In genomic region chr1:54728027-54728426, GRCh38 we compare ENCODE assay signal across 20 cellular contexts.
"Had no signal": no experiment of that assay in that cellular context is flagged by ENCODE, and none has a peak within 500 bp of the region (broad histone marks: within the 10 kb centered on the region; RNA-seq: fewer than 3 reads in every experiment).

No MANE protein-coding gene starts in this region.

- DNase-seq: activated CD4-positive, alpha-beta T cell treated with anti-CD3 and anti-CD28 coated beads, Interleukin-2, amount 50 U/mL, for 1 hour; activated CD8-positive, alpha-beta memory T cell treated with anti-CD3 and anti-CD28 coated beads, Interleukin-2, amount 50 U/mL, for 48 hours; activated gamma-delta T cell; aorta; brain microvascular endothelial cell; caudate nucleus; effector memory CD4-positive, alpha-beta T cell; hippocampal formation; left ventricle myocardium superior; mammary epithelial cell; midbrain; natural killer cell; stimulated activated CD4-positive, alpha-beta T cell treated with anti-CD3 and anti-CD28 coated beads, Interleukin-4, amount 100 ng/mL, for 24 hours; stimulated activated naive CD8-positive, alpha-beta T cell treated with anti-CD3 and anti-CD28 coated beads, Interleukin-15, Interleukin-2, amounts not matched to agents 100 U/mL and 50 U/mL, for 24 hours; upper lobe of left lung had no signal

- FAIRE-seq: colon, frontal cortex had no signal

- H3K9me3 Mint-ChIP-seq: activated T-helper 1 cell treated with anti-CD3 and anti-CD28 coated beads, Interleukin-12 subunit alpha, Interleukin-12 subunit beta, Interleukin-2, Interleukin-4 antibody, amounts not matched to agents 30 ng/mL and 10 ng/mL and 1 ng/mL, durations not matched to agents 14 hours and 24 hours and 36 hours; natural killer cell had no signal

- H3K27me3 Mint-ChIP-seq: progenitor cell of endocrine pancreas had no signal

- ATAC-seq: left ventricle myocardium superior; natural killer cell; stimulated activated naive CD8-positive, alpha-beta T cell treated with anti-CD3 and anti-CD28 coated beads, Interleukin-15, Interleukin-2, amounts not matched to agents 100 U/mL and 50 U/mL, for 24 hours had no signal

- H3K4me3 ChIP-seq: upper lobe of left lung had no signal

- H3K4me1 ChIP-seq: upper lobe of left lung had no signal

- H3K27ac ChIP-seq: brain microvascular endothelial cell, upper lobe of left lung had no signal

- H3K27ac Mint-ChIP-seq: activated T-helper 1 cell treated with anti-CD3 and anti-CD28 coated beads, Interleukin-12 subunit alpha, Interleukin-12 subunit beta, Interleukin-2, Interleukin-4 antibody, amounts not matched to agents 30 ng/mL and 10 ng/mL and 1 ng/mL, durations not matched to agents 14 hours and 24 hours and 36 hours; progenitor cell of endocrine pancreas; T-helper 1 cell treated with Interleukin-12 subunit alpha and Interleukin-12 subunit beta and Interleukin-4 antibody, amounts not matched to agents 30 μg/mL and 1 μg/mL, for 36 hours had no signal

- H3K27me3 ChIP-seq: brain microvascular endothelial cell, upper lobe of left lung had no signal

- H3K9me3 ChIP-seq: upper lobe of left lung had no signal

- H3K4me3 Mint-ChIP-seq: activated T-helper 1 cell treated with anti-CD3 and anti-CD28 coated beads, Interleukin-12 subunit alpha, Interleukin-12 subunit beta, Interleukin-2, Interleukin-4 antibody, amounts not matched to agents 30 ng/mL and 10 ng/mL and 1 ng/mL, durations not matched to agents 14 hours and 24 hours and 36 hours; natural killer cell; T-helper 1 cell treated with Interleukin-12 subunit alpha and Interleukin-12 subunit beta and Interleukin-4 antibody, amounts not matched to agents 30 μg/mL and 1 μg/mL, for 36 hours had no signal
